8 cellular contexts compared by ENCODE assay signal in genomic region chr2:217316743-217317142, GRCh38.
DNase-seq lines count a peak whose midpoint lies in the region; ATAC-seq and TF ChIP-seq lines count a peak whose summit lies in the region.

No MANE protein-coding gene starts in this region.

- ATAC-seq in GM21423 (IDR thresholded peaks at IDR 0.05; ENCODE audit: unreplicated experiment), result peak; percentile 87
- ATAC-seq in IMR-90 (ENCODE audit: low read depth), result peak; percentile 77

- peak overlapping the region; percentile 53 for H2BK5ac ChIP-seq in IMR-90 (ENCODE audit: low read depth, low read length, poor library complexity, severe bottlenecking)

- 0 out of 3 replicates have a peak overlapping the region, but pooled peaks have one; percentile 96 for H2BK15ac ChIP-seq in IMR-90 (ENCODE audit: low read depth, low read length)

- peak overlapping the region; percentile 32; the same call in 1 of the 2 replicates for H3K4ac ChIP-seq in IMR-90 (ENCODE audit: low read depth, low read length)

- dilution Hi-C loops in IMR-90 (cut with HindIII; ENCODE audit: low sequenced_read_pairs, unreplicated experiment), result no loop called here

- peaks cover 0 to 21% (median 0%) of the 10 kb centered on the region in 11 experiments; a peak in 3 of 22 replicates for H4K20me1 ChIP-seq in BLaER1 treated with 17β-estradiol and CSF1 and Interleukin-3, amounts not matched to agents 10 nM and 100 nM
- H4K20me1 ChIP-seq in IMR-90 (ENCODE audit: insufficient read depth, low read length), result no peaks in the 10 kb centered on the region

- peaks cover 16 to 56% (median 46%) of the 10 kb centered on the region in 10 experiments for H3K4me1 ChIP-seq in BLaER1 treated with 17β-estradiol and CSF1 and Interleukin-3, amounts not matched to agents 10 nM and 100 nM
- H3K4me1 ChIP-seq in IMR-90 (ENCODE audit: control insufficient read depth, insufficient read depth, low read length), result peaks cover 6% of the 10 kb centered on the region

- peak overlapping the region in 6 of 11 experiments; percentile 10 to 64 (median 60); a peak in 10 of 22 replicates for H3K27ac ChIP-seq in BLaER1 treated with 17β-estradiol and CSF1 and Interleukin-3, amounts not matched to agents 10 nM and 100 nM
- peak overlapping the region; percentile 78; the same call in 1 of the 2 replicates for H3K27ac ChIP-seq in IMR-90 (ENCODE audit: insufficient read depth, low read length)

- peak overlapping the region; percentile 65 for H2BK120ac ChIP-seq in IMR-90 (ENCODE audit: low read depth, low read length)

- peaks cover 12 to 20% (median 15%) of the 10 kb centered on the region in 11 experiments for H3K9me3 ChIP-seq in BLaER1 treated with 17β-estradiol and CSF1 and Interleukin-3, amounts not matched to agents 10 nM and 100 nM (replicated peaks in 1 of 11)
- H3K9me3 ChIP-seq in IMR-90 (ENCODE audit: control insufficient read depth, insufficient read depth, low read length), result peaks cover 4% of the 10 kb centered on the region; the same call in 1 of the 2 replicates

- H3K79me1 ChIP-seq in IMR-90 (ENCODE audit: low read depth in 1 of 2, low read length in 2 of 2), result no peaks in the 10 kb centered on the region

- TF ChIP-seq RAD21 in IMR-90 (IDR thresholded peaks at IDR 0.05; ENCODE audit: low read length), result no peak

- peaks cover 0 to 4% (median 0%) of the 10 kb centered on the region in 11 experiments; a peak in 2 of 22 replicates for H3K36me3 ChIP-seq in BLaER1 treated with 17β-estradiol and CSF1 and Interleukin-3, amounts not matched to agents 10 nM and 100 nM
- H3K36me3 ChIP-seq in IMR-90 (ENCODE audit: control insufficient read depth, insufficient read depth, low read length), result peaks cover 7% of the 10 kb centered on the region

- TF ChIP-seq POLR2A in IMR-90 (IDR thresholded peaks at IDR 0.05; ENCODE audit: low read depth, low read length), result no peak

- no peak overlapping the region for H2AFZ ChIP-seq in IMR-90 (replicated peaks; ENCODE audit: low read length, poor library complexity)

- H2AK5ac ChIP-seq in IMR-90 (ENCODE audit: low read depth, low read length), result peak overlapping the region; percentile 18

- DNase-seq in IMR-90 (peak; percentile 73), astrocyte of the cerebellum (ENCODE audit: low read depth) (peak; percentile 27), nucleus accumbens (lab: John Stamatoyannopoulos, UW) (no peak), NCI-H69 (lab: John Stamatoyannopoulos, UW) (no peak), cortex of kidney (lab: John Stamatoyannopoulos, UW) (no peak), NCI-H1092 treated with DMSO at 0.1 percent for 48 hours (lab: John Stamatoyannopoulos, UW) (no peak)

- intact Hi-C loops in IMR-90 (cut with micrococcal nuclease), result no loop called here

- H4K5ac ChIP-seq in IMR-90 (ENCODE audit: low read depth, low read length), result peak overlapping the region; percentile 98

- peak overlapping the region; percentile 25; the same call in 1 of the 2 replicates for H3K23ac ChIP-seq in IMR-90 (ENCODE audit: low read depth, low read length)

- no peak overlapping the region; the same call in 1 of the 2 replicates for H3K14ac ChIP-seq in IMR-90 (replicated peaks; ENCODE audit: low read depth, low read length)

- no TSS peak for BruUV-seq in IMR-90 (replicated peaks; lab: Mats Ljungman, UMichigan)

- H2AK9ac ChIP-seq in IMR-90 (replicated peaks; ENCODE audit: low read depth, low read length, poor library complexity), result no peak overlapping the region

- in situ Hi-C loops in IMR-90 (cut with MboI; ENCODE audit: low sequenced_read_pairs), result no loop called here
- in situ Hi-C loops in astrocyte of the cerebellum (cut with HindIII; ENCODE audit: low sequenced_read_pairs), result no loop called here

- TF ChIP-seq CTCF in IMR-90 (conservative IDR thresholded peaks at IDR 0.05; ENCODE audit: low read depth, low read length) (no peak), astrocyte of the cerebellum (IDR thresholded peaks at IDR 0.05; ENCODE audit: low read depth, low read length, missing control alignments) (no peak)

- H3K56ac ChIP-seq in IMR-90 (ENCODE audit: extremely low read depth, insufficient read depth, low read length), result no peak overlapping the region; the same call in 1 of the 2 replicates

- peaks cover 3% of the 10 kb centered on the region for H3K9me1 ChIP-seq in IMR-90 (ENCODE audit: insufficient read depth, low read length)

- H3K27me3 ChIP-seq in BLaER1 treated with 17β-estradiol and CSF1 and Interleukin-3, amounts not matched to agents 10 nM and 100 nM, result peaks cover 14 to 87% (median 30%) of the 10 kb centered on the region in 11 experiments; a peak in 21 of 22 replicates
- H3K27me3 ChIP-seq in IMR-90 (ENCODE audit: control insufficient read depth, insufficient read depth, low read length), result no peaks in the 10 kb centered on the region

- peak overlapping the region; percentile 8 to 73; a peak in 3 of 4 replicates for H4K8ac ChIP-seq in IMR-90 (ENCODE audit: low read depth in 2 of 2, low read length in 2 of 2)

- WGBS in IMR-90 (ENCODE audit: extremely low coverage in 2 of 2, insufficient read length in 1 of 2), 2 experiments, result no CpG with 5 or more reads among the region's 1 CpG

- CTCF ChIA-PET in IMR-90 (lab: Yijun Ruan, JAX), result no interaction called here

- H2BK20ac ChIP-seq in IMR-90 (ENCODE audit: low read depth, low read length), result peak overlapping the region; percentile 71; the same call in 1 of the 2 replicates

- H3K4me2 ChIP-seq in BLaER1 treated with 17β-estradiol and CSF1 and Interleukin-3, amounts not matched to agents 10 nM and 100 nM, result peak overlapping the region; percentile 14 to 85 (median 75); a peak in 21 of 22 replicates
- H3K4me2 ChIP-seq in IMR-90 (ENCODE audit: low read depth, low read length), result peak overlapping the region; percentile 61; the same call in 1 of the 2 replicates

- no peak overlapping the region for H3K4me3 ChIP-seq in BLaER1 treated with 17β-estradiol and CSF1 and Interleukin-3, amounts not matched to agents 10 nM and 100 nM
- no peak overlapping the region for H3K4me3 ChIP-seq in IMR-90 (ENCODE audit: insufficient read depth, low read depth, low read length)
- H3K4me3 ChIP-seq in astrocyte of the cerebellum (ENCODE audit: low read depth, low read length), result no peak overlapping the region

- H4K91ac ChIP-seq in IMR-90 (ENCODE audit: insufficient read depth, low read depth, low read length), result peak overlapping the region; percentile 15; the same call in 1 of the 2 replicates

- peak overlapping the region; percentile 98 for H3K18ac ChIP-seq in IMR-90 (ENCODE audit: low read depth, low read length)

- POLR2A ChIA-PET in IMR-90 (lab: Charles Lee; ENCODE audit: unreplicated experiment), result no interaction called here

- peak overlapping the region in 2 of 11 experiments; percentile 21 to 36; a peak in 1 of 22 replicates for H3K9ac ChIP-seq in BLaER1 treated with 17β-estradiol and CSF1 and Interleukin-3, amounts not matched to agents 10 nM and 100 nM
- H3K9ac ChIP-seq in IMR-90 (ENCODE audit: low read depth, low read length), result no peak overlapping the region

TF ChIP-seq in IMR-90, 13 proteins besides CTCF, POLR2A, EP300 and RAD21:
- no peak for TF ChIP-seq NFE2L2 (IDR thresholded peaks at IDR 0.05; ENCODE audit: low read depth, low read length)
- TF ChIP-seq CHD1 (IDR thresholded peaks at IDR 0.05; ENCODE audit: low read depth, low read length), result no peak
- TF ChIP-seq MAFK (IDR thresholded peaks at IDR 0.05; ENCODE audit: low read depth, low read length), result no peak
- no peak for TF ChIP-seq ELK1 (IDR thresholded peaks at IDR 0.05; ENCODE audit: borderline replicate concordance, low read depth, low read length)
- TF ChIP-seq RCOR1 (IDR thresholded peaks at IDR 0.05; ENCODE audit: insufficient replicate concordance, low read length), result no peak
- TF ChIP-seq SMC3 (IDR thresholded peaks at IDR 0.05; ENCODE audit: low read depth, low read length), result no peak
- no peak for TF ChIP-seq CEBPB (IDR thresholded peaks at IDR 0.05; ENCODE audit: low read depth, low read length)
- no peak for TF ChIP-seq USF2 (IDR thresholded peaks at IDR 0.05; ENCODE audit: low read depth, low read length)
TF ChIP-seq in IMR-90: peak in this region for 0.

Comparison
In these comparisons a context has a peak if more than half of its experiments do, and no peak if none do; other contexts are left out.
1. DNase-seq: peak in IMR-90 (single experiment) and astrocyte of the cerebellum (single experiment); none in nucleus accumbens (0 of 56), NCI-H69 (single experiment), cortex of kidney (single experiment) and NCI-H1092 treated with DMSO at 0.1 percent for 48 hours (single experiment).